ENCODE assay signal across 1 cellular context in genomic region chr15:98422086-98422478, GRCh38.
TF ChIP-seq lines count a peak whose summit lies in the region.

No MANE protein-coding gene starts in this region.

TF ChIP-seq in WTC11, 78 proteins besides CTCF, POLR2A, EP300 and RAD21:
- 0 out of 2 replicates have a peak, but pooled peaks have one; percentile 22 for TF ChIP-seq ZNF423 (CRISPR knock-in tag; IDR thresholded peaks at IDR 0.05)
- no peak for TF ChIP-seq NR1H2 (CRISPR knock-in tag; IDR thresholded peaks at IDR 0.05)
TF ChIP-seq in WTC11: peak in this region for 1.
